In the genomic region with DNA sequence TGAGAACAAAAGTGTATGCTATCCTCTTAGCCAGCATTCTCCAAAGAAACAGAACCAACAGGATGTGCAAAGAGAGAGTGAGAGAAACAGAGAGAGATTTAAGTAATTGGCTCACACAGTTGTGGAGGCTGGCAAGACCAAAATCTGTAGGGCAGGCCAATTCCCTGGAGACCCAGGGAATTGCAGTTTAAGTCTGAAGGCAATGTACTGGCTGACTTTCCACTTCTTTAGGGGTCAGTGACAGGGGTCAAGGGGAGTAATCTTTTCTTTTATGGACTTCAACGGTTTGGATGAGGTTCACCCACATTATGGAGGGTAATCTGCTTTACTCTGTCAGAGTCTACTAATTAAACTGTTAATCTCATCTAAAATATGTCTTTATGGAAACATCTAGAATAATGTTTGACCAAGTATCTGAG, we compare ENCODE assay signal across 22 cellular contexts. TPM values are rescaled to one million over a fixed set of nuclear protein-coding genes. Genes with fewer than 3 reads are reported as not detected.
DNase-seq lines count a peak whose midpoint lies in the region; ATAC-seq and TF ChIP-seq lines count a peak whose summit lies in the region.
"Had no signal": no experiment of that assay in that cellular context is flagged by ENCODE, and none has a peak within 500 bp of the region (broad histone marks: within the 10 kb centered on the region; RNA-seq: fewer than 3 reads in every experiment).

No MANE protein-coding gene starts in this region.

- H3K79me1 ChIP-seq in mesendoderm (ENCODE audit: low read length) = no peaks in the 10 kb centered on the region

- no peak overlapping the region for H2AFZ ChIP-seq in mammary epithelial cell (ENCODE audit: low read depth, low read length)

- H2BK5ac ChIP-seq in mesendoderm (ENCODE audit: low read length) = no peak overlapping the region

- H2BK120ac ChIP-seq in mesendoderm (ENCODE audit: low read depth, low read length) = no peak overlapping the region

- no peak overlapping the region for H3K23ac ChIP-seq in mesendoderm (ENCODE audit: low read length)

- H3K18ac ChIP-seq in mesendoderm (ENCODE audit: low read length) = peak overlapping the region; percentile 39

- H3K27ac Mint-ChIP-seq in MCF 10A (ENCODE audit: low read depth, unreplicated experiment) (peak overlapping the region; percentile 41), brain (peak overlapping the region in 3 of 5 experiments; percentile 26 to 73 (median 35))
- H3K27ac Mint-ChIP-seq in activated CD8-positive, alpha-beta T cell treated with anti-CD3 and anti-CD28 coated beads, Interleukin-2, amount 10 ng/mL, durations not matched to agents 7 days and 5 days = no peak overlapping the region
- H3K27ac Mint-ChIP-seq: memory B cell; stimulated activated naive CD8-positive, alpha-beta T cell treated with anti-CD3 and anti-CD28 coated beads, Interleukin-15, amount 100 ng/mL, for 72 hours had no signal

- H3K27ac ChIP-seq in mammary epithelial cell (ENCODE audit: insufficient read depth, low read depth, low read length) (no peak overlapping the region), mesendoderm (ENCODE audit: low read depth, low read length) (no peak overlapping the region)
- H3K27ac ChIP-seq: ascending aorta, coronary artery, upper lobe of right lung had no signal

- H3K36me3 Mint-ChIP-seq in MCF 10A (ENCODE audit: insufficient read depth, unreplicated experiment) (no peaks in the 10 kb centered on the region), brain (no peaks in the 10 kb centered on the region)
- H3K36me3 Mint-ChIP-seq in activated CD8-positive, alpha-beta T cell treated with anti-CD3 and anti-CD28 coated beads, Interleukin-2, amount 10 ng/mL, durations not matched to agents 7 days and 5 days (ENCODE audit: low read depth) = no peaks in the 10 kb centered on the region
- H3K36me3 Mint-ChIP-seq: CD8-positive, alpha-beta memory T cell; memory B cell had no signal

- POLR2A ChIA-PET in MCF 10A (lab: Yijun Ruan, JAX) = interaction anchor here (1.3 kb wide), 1 partner anchor 12 kb away, joined by 9 read pairs; no protein-coding TSS in a partner anchor
- POLR2A ChIA-PET in activated CD8-positive, alpha-beta T cell treated with anti-CD3 and anti-CD28 coated beads, Interleukin-2, amount 10 ng/mL, durations not matched to agents 7 days and 5 days (lab: Charles Lee) = no interaction called here

- no peaks in the 10 kb centered on the region for H3K27me3 ChIP-seq in mammary epithelial cell (ENCODE audit: insufficient read depth, low read length)
- no peaks in the 10 kb centered on the region for H3K27me3 ChIP-seq in mesendoderm (ENCODE audit: insufficient read depth, low read length, poor library complexity)
- H3K27me3 ChIP-seq: ascending aorta, heart right ventricle, upper lobe of right lung had no signal

- H3K9ac ChIP-seq in mammary epithelial cell (ENCODE audit: insufficient read depth, low read length) (no peak overlapping the region), mesendoderm (ENCODE audit: low read length) (no peak overlapping the region)

- TF ChIP-seq CTCF in MCF 10A (IDR thresholded peaks at IDR 0.05; ENCODE audit: unreplicated experiment) (no peak), mammary epithelial cell (conservative IDR thresholded peaks at IDR 0.05 in 1 of 2, IDR thresholded peaks at IDR 0.05 in 1 of 2; ENCODE audit: extremely low read depth in 1 of 2, insufficient read depth in 1 of 2, low read depth in 1 of 2, low read length in 2 of 2) (no peak), brain (conservative IDR thresholded peaks at IDR 0.05) (no peak)

- no peak overlapping the region for H3K4me3 ChIP-seq in mammary epithelial cell (replicated peaks in 1 of 3; ENCODE audit: insufficient read depth in 1 of 3, low read depth in 2 of 3, low read length in 3 of 3)
- no peak overlapping the region for H3K4me3 ChIP-seq in mesendoderm (ENCODE audit: low read length)
- H3K4me3 ChIP-seq: ascending aorta, coronary artery, heart right ventricle, upper lobe of right lung had no signal

- H3K4me3 Mint-ChIP-seq in MCF 10A (ENCODE audit: unreplicated experiment) (no peak overlapping the region), brain (no peak overlapping the region)
- no peak overlapping the region for H3K4me3 Mint-ChIP-seq in activated CD8-positive, alpha-beta T cell treated with anti-CD3 and anti-CD28 coated beads, Interleukin-2, amount 10 ng/mL, durations not matched to agents 7 days and 5 days
- H3K4me3 Mint-ChIP-seq: CD8-positive, alpha-beta memory T cell; memory B cell; stimulated activated naive CD8-positive, alpha-beta T cell treated with anti-CD3 and anti-CD28 coated beads, Interleukin-15, amount 100 ng/mL, for 72 hours had no signal

- no peak for ATAC-seq in activated CD8-positive, alpha-beta T cell treated with anti-CD3 and anti-CD28 coated beads, Interleukin-2, amount 10 ng/mL, durations not matched to agents 7 days and 5 days
- no peak for ATAC-seq in HG02642 (IDR thresholded peaks at IDR 0.05; ENCODE audit: poor library complexity, unreplicated experiment)
- ATAC-seq: heart right ventricle; PC-3; stimulated activated naive CD8-positive, alpha-beta T cell treated with anti-CD3 and anti-CD28 coated beads, Interleukin-15, amount 100 ng/mL, for 72 hours; upper lobe of right lung had no signal

- dilution Hi-C loops in mammary epithelial cell (cut with HindIII; ENCODE audit: low sequenced_read_pairs) = no loop called here

- H3K36me3 ChIP-seq in mammary epithelial cell (ENCODE audit: insufficient read depth, low read length) (no peaks in the 10 kb centered on the region), mesendoderm (ENCODE audit: control insufficient read depth, insufficient read depth, low read length) (no peaks in the 10 kb centered on the region)
- H3K36me3 ChIP-seq: ascending aorta, heart right ventricle, upper lobe of right lung had no signal

- H3K9me3 Mint-ChIP-seq in MCF 10A (ENCODE audit: unreplicated experiment) = no peaks in the 10 kb centered on the region
- no peaks in the 10 kb centered on the region for H3K9me3 Mint-ChIP-seq in brain
- no peaks in the 10 kb centered on the region for H3K9me3 Mint-ChIP-seq in activated CD8-positive, alpha-beta T cell treated with anti-CD3 and anti-CD28 coated beads, Interleukin-2, amount 10 ng/mL, durations not matched to agents 7 days and 5 days (ENCODE audit: insufficient read depth)
- H3K9me3 Mint-ChIP-seq: CD8-positive, alpha-beta memory T cell; memory B cell; stimulated activated naive CD8-positive, alpha-beta T cell treated with anti-CD3 and anti-CD28 coated beads, Interleukin-15, amount 100 ng/mL, for 72 hours had no signal

- H3K27me3 Mint-ChIP-seq in MCF 10A (ENCODE audit: insufficient read depth, unreplicated experiment) (no peaks in the 10 kb centered on the region), brain (no peaks in the 10 kb centered on the region)
- no peaks in the 10 kb centered on the region for H3K27me3 Mint-ChIP-seq in activated CD8-positive, alpha-beta T cell treated with anti-CD3 and anti-CD28 coated beads, Interleukin-2, amount 10 ng/mL, durations not matched to agents 7 days and 5 days (ENCODE audit: low read depth)
- H3K27me3 Mint-ChIP-seq: memory B cell; stimulated activated naive CD8-positive, alpha-beta T cell treated with anti-CD3 and anti-CD28 coated beads, Interleukin-15, amount 100 ng/mL, for 72 hours had no signal

- WGBS in mammary epithelial cell (ENCODE audit: low coverage, missing lambda C conversion rate) = 0% methylated on average over 1 of the region's 1 CpG
- no CpG with 5 or more reads among the region's 1 CpG for WGBS in mesendoderm (ENCODE audit: extremely low coverage, insufficient coverage, low lambda C conversion rate)

- H3K4ac ChIP-seq in mesendoderm (ENCODE audit: low read depth, low read length) = no peak overlapping the region

- H3K4me2 ChIP-seq in mammary epithelial cell (ENCODE audit: insufficient read depth, low read depth, low read length) (no peak overlapping the region), mesendoderm (ENCODE audit: low read length) (no peak overlapping the region)

- H3K9me3 ChIP-seq in mammary epithelial cell (replicated peaks; ENCODE audit: insufficient read depth, low read length) = no peaks in the 10 kb centered on the region
- H3K9me3 ChIP-seq: ascending aorta, heart right ventricle, upper lobe of right lung had no signal

- BruUV-seq in MCF 10A (replicated peaks; lab: Mats Ljungman, UMichigan) (no TSS peak), mammary epithelial cell (replicated peaks; lab: Mats Ljungman, UMichigan) (no TSS peak)

- H4K20me1 ChIP-seq in mammary epithelial cell (ENCODE audit: insufficient read depth, low read length) = no peaks in the 10 kb centered on the region

- H2BK15ac ChIP-seq in mesendoderm (replicated peaks; ENCODE audit: low read depth) = no peak overlapping the region

- no peak for DNase-seq in MCF 10A (ENCODE audit: unreplicated experiment)
- no peak for DNase-seq in mammary epithelial cell
- peak; percentile 11 for DNase-seq in mesendoderm
- DNase-seq in activated CD8-positive, alpha-beta T cell treated with anti-CD3 and anti-CD28 coated beads, Interleukin-2, amount 10 ng/mL, durations not matched to agents 7 days and 5 days = no peak
- no peak for DNase-seq in NCI-H1105 treated with DMSO at 0.1 percent for 48 hours (lab: John Stamatoyannopoulos, UW)
- no peak for DNase-seq in stimulated activated CD4-positive, alpha-beta T cell treated with anti-CD3 and anti-CD28 coated beads, Interleukin-2, amount 100 ng/mL, for 24 hours
- DNase-seq: ACHN; activated naive CD4-positive, alpha-beta T cell; CD8-positive, alpha-beta memory T cell; H7; heart right ventricle; Karpas-422; NCI-H1436 treated with DMSO at 0.1 percent for 48 hours; NCI-H510A treated with DMSO at 0.1 percent for 48 hours; PC-3; stimulated activated naive CD8-positive, alpha-beta T cell treated with anti-CD3 and anti-CD28 coated beads, Interleukin-15, amount 100 ng/mL, for 72 hours; upper lobe of right lung had no signal

- no peak overlapping the region for H4K5ac ChIP-seq in mesendoderm (ENCODE audit: low read length)

- CTCF ChIA-PET in MCF 10A (lab: Yijun Ruan, JAX) = interaction anchor here (0.7 to 1.5 kb wide), 2 partner anchors 16 to 465 kb away, joined by 5 to 10 read pairs; no protein-coding TSS in a partner anchor
- CTCF ChIA-PET in mammary epithelial cell (lab: Charles Lee; ENCODE audit: low non-redundant PET) = no interaction called here
- CTCF ChIA-PET in activated CD8-positive, alpha-beta T cell treated with anti-CD3 and anti-CD28 coated beads, Interleukin-2, amount 10 ng/mL, durations not matched to agents 7 days and 5 days (lab: Charles Lee) = interaction anchor here (0.8 kb wide), 1 partner anchor 24 kb away, joined by 3 read pairs; no protein-coding TSS in a partner anchor

- H3K56ac ChIP-seq in mesendoderm (ENCODE audit: low read length) = no peak overlapping the region

- in situ Hi-C loops in mammary epithelial cell (cut with MboI; ENCODE audit: low sequenced_read_pairs in 2 of 2) = no loop called here

- no peak overlapping the region for H4K8ac ChIP-seq in mesendoderm (ENCODE audit: low read depth, low read length)

- H3K4me1 Mint-ChIP-seq in MCF 10A (ENCODE audit: insufficient read depth, unreplicated experiment) (peaks cover 7% of the 10 kb centered on the region), brain (peaks cover 7% of the 10 kb centered on the region)
- H3K4me1 Mint-ChIP-seq in activated CD8-positive, alpha-beta T cell treated with anti-CD3 and anti-CD28 coated beads, Interleukin-2, amount 10 ng/mL, durations not matched to agents 7 days and 5 days (ENCODE audit: low read depth) = no peaks in the 10 kb centered on the region
- H3K4me1 Mint-ChIP-seq: CD8-positive, alpha-beta memory T cell; stimulated activated naive CD8-positive, alpha-beta T cell treated with anti-CD3 and anti-CD28 coated beads, Interleukin-15, amount 100 ng/mL, for 72 hours had no signal

- H3K79me2 ChIP-seq in mammary epithelial cell (ENCODE audit: insufficient read depth, low read length) = no peaks in the 10 kb centered on the region
- H3K79me2 ChIP-seq in mesendoderm (ENCODE audit: control insufficient read depth, insufficient read depth, low read length) = no peaks in the 10 kb centered on the region

- no peaks in the 10 kb centered on the region for H3K4me1 ChIP-seq in mammary epithelial cell (ENCODE audit: insufficient read depth, low read length)
- H3K4me1 ChIP-seq in mesendoderm (ENCODE audit: control insufficient read depth, low read depth, low read length) = no peaks in the 10 kb centered on the region
- H3K4me1 ChIP-seq: ascending aorta, upper lobe of right lung had no signal

- intact Hi-C loops in MCF 10A (cut with micrococcal nuclease) (no loop called here), mammary epithelial cell (cut with micrococcal nuclease) (no loop called here)

- H2AK5ac ChIP-seq in mesendoderm (ENCODE audit: low read length) = no peak overlapping the region

RNA-seq across cellular contexts. Expression of a gene that starts 59.3 kb away (rescaled TPM):
- total RNA-seq in MCF 10A (2022) (35.1 and 43.3 TPM in 2 replicates), mammary epithelial cell (10 to 100 TPM in 1 of 2 donors, 1 to 10 TPM in 1; 8.9 to 12.5 TPM)
- polyA plus RNA-seq in mammary epithelial cell (10.2 TPM), brain (ENCODE audit: insufficient read depth, low read depth, low replicate concordance) (3.8 TPM)
- 22.5 TPM for polyA minus RNA-seq in mammary epithelial cell
- 99.2 TPM for polyA plus RNA-seq in mesendoderm (2013, experiment 1 of 2)
- 97.9 TPM for polyA plus RNA-seq in mesendoderm (2013, experiment 2 of 2)
- total RNA-seq in activated CD8-positive, alpha-beta T cell treated with anti-CD3 and anti-CD28 coated beads, Interleukin-2, amount 10 ng/mL, durations not matched to agents 7 days and 5 days = 10 to 100 TPM; 79.6 to 83.0 TPM
